Comparison of ENCODE assay signal across 7 cellular contexts in genomic region chr1:41359211-41360073, GRCh38. TPM values are rescaled to one million over a fixed set of nuclear protein-coding genes. Genes with fewer than 3 reads are reported as not detected.
DNase-seq lines count a peak whose midpoint lies in the region; ATAC-seq and TF ChIP-seq lines count a peak whose summit lies in the region.

No MANE protein-coding gene starts in this region.

- no peak for TF ChIP-seq POLR2A in spleen (IDR thresholded peaks at IDR 0.05)

- DNase-seq in GM23338 (ENCODE audit: low spot score) (no peak), activated B cell treated with CpG ODN at 0.5 μM for 24 hours (no peak), spleen (peak; percentile 67)
- no peak for DNase-seq in stimulated activated naive B cell treated with anti-CD40 and anti-IgM and Interleukin-4, amounts not matched to agents 10 μg/mL and 1 μg/mL and 100 μg/mL, for 72 hours

- POLR2A ChIA-PET in activated B cell treated with CpG ODN at 0.5 μM for 24 hours (lab: Charles Lee), result no interaction called here

- H3K9ac ChIP-seq in iPS-15b (ENCODE audit: low read depth, low read length), result no peak overlapping the region

- 0 out of 2 replicates have a peak, but pooled peaks cover 4% of the 10 kb centered on the region for H3F3A ChIP-seq in GM23338 (replicated peaks; ENCODE audit: low read depth)

- H3K27me3 Mint-ChIP-seq in GM23338 (ENCODE audit: insufficient read depth, low read depth, poor library complexity), result peaks cover 37% of the 10 kb centered on the region
- peaks cover 23% of the 10 kb centered on the region for H3K27me3 Mint-ChIP-seq in activated B cell treated with CpG ODN at 0.5 μM for 24 hours
- peaks cover 30 to 34% of the 10 kb centered on the region in 2 donors for H3K27me3 Mint-ChIP-seq in stimulated activated naive B cell treated with anti-CD40 and anti-IgM and Interleukin-4, amounts not matched to agents 10 μg/mL and 1 μg/mL and 100 μg/mL, for 72 hours

- H3K4me2 ChIP-seq in GM23338, result peak overlapping the region; percentile 87

- H3K4me1 ChIP-seq in GM23338 (ENCODE audit: insufficient read depth) (peaks cover 38% of the 10 kb centered on the region), iPS-15b (ENCODE audit: control insufficient read depth, insufficient read depth, low read length) (peaks cover 13% of the 10 kb centered on the region), spleen (peaks cover 11 to 36% (median 24%) of the 10 kb centered on the region in 6 donors)

- H3K27ac Mint-ChIP-seq in GM23338, result no peak overlapping the region
- H3K27ac Mint-ChIP-seq in activated B cell treated with CpG ODN at 0.5 μM for 24 hours, result no peak overlapping the region
- H3K27ac Mint-ChIP-seq in stimulated activated naive B cell treated with anti-CD40 and anti-IgM and Interleukin-4, amounts not matched to agents 10 μg/mL and 1 μg/mL and 100 μg/mL, for 72 hours, result no peak overlapping the region

- no peaks in the 10 kb centered on the region for H3K9me2 ChIP-seq in GM23338 (ENCODE audit: insufficient read depth)

- peak overlapping the region; percentile 72; the same call in 2 of the 3 replicates for H3K4me3 Mint-ChIP-seq in GM23338
- peak overlapping the region; percentile 22 for H3K4me3 Mint-ChIP-seq in activated B cell treated with CpG ODN at 0.5 μM for 24 hours
- H3K4me3 Mint-ChIP-seq in stimulated activated naive B cell treated with anti-CD40 and anti-IgM and Interleukin-4, amounts not matched to agents 10 μg/mL and 1 μg/mL and 100 μg/mL, for 72 hours, result no peak overlapping the region

- ATAC-seq in GM23338 (no peak), activated B cell treated with CpG ODN at 0.5 μM for 24 hours (ENCODE audit: low read depth) (no peak), HG02588 (IDR thresholded peaks at IDR 0.05; ENCODE audit: unreplicated experiment) (no peak), GM21367 (IDR thresholded peaks at IDR 0.05; ENCODE audit: unreplicated experiment) (no peak)
- ATAC-seq in stimulated activated naive B cell treated with anti-CD40 and anti-IgM and Interleukin-4, amounts not matched to agents 10 μg/mL and 1 μg/mL and 100 μg/mL, for 72 hours (replicated peaks), result no peak

- H3K36me3 Mint-ChIP-seq in GM23338 (ENCODE audit: low read depth), result no peaks in the 10 kb centered on the region; the same call in 2 of the 3 replicates
- H3K36me3 Mint-ChIP-seq in activated B cell treated with CpG ODN at 0.5 μM for 24 hours (ENCODE audit: low read depth), result no peaks in the 10 kb centered on the region
- H3K36me3 Mint-ChIP-seq in stimulated activated naive B cell treated with anti-CD40 and anti-IgM and Interleukin-4, amounts not matched to agents 10 μg/mL and 1 μg/mL and 100 μg/mL, for 72 hours, result no peaks in the 10 kb centered on the region

- H3K4me1 Mint-ChIP-seq in GM23338, result peaks cover 43% of the 10 kb centered on the region
- H3K4me1 Mint-ChIP-seq in activated B cell treated with CpG ODN at 0.5 μM for 24 hours, result peaks cover 20% of the 10 kb centered on the region
- H3K4me1 Mint-ChIP-seq in stimulated activated naive B cell treated with anti-CD40 and anti-IgM and Interleukin-4, amounts not matched to agents 10 μg/mL and 1 μg/mL and 100 μg/mL, for 72 hours, result peaks cover 13 to 25% of the 10 kb centered on the region in 2 donors

- H3K27me3 ChIP-seq in GM23338 (ENCODE audit: insufficient read depth) (peaks cover 43% of the 10 kb centered on the region), iPS-15b (ENCODE audit: control insufficient read depth, insufficient read depth, low read length) (peaks cover 56% of the 10 kb centered on the region), spleen (replicated peaks in 1 of 7) (peaks cover 0 to 61% (median 20%) of the 10 kb centered on the region in 7 donors)

- H3K79me2 ChIP-seq in GM23338 (replicated peaks; ENCODE audit: insufficient read depth), result no peaks in the 10 kb centered on the region

- H3K36me3 ChIP-seq in GM23338 (ENCODE audit: insufficient read depth), result no peaks in the 10 kb centered on the region
- H3K36me3 ChIP-seq in iPS-15b (ENCODE audit: control insufficient read depth, insufficient read depth, low read length), result no peaks in the 10 kb centered on the region
- no peaks in the 10 kb centered on the region for H3K36me3 ChIP-seq in spleen

- H3K27ac ChIP-seq in GM23338 (ENCODE audit: low read depth) (no peak overlapping the region), spleen (no peak overlapping the region)

- TF ChIP-seq CTCF in GM23338 (conservative IDR thresholded peaks at IDR 0.05; ENCODE audit: low read depth in 2 of 2), result no peak
- TF ChIP-seq CTCF in activated B cell treated with CpG ODN at 0.5 μM for 24 hours (IDR thresholded peaks at IDR 0.05), result no peak
- no peak for TF ChIP-seq CTCF in spleen (IDR thresholded peaks at IDR 0.05 in 8 of 11, conservative IDR thresholded peaks at IDR 0.05 in 3 of 11)

- WGBS in spleen, 5 donors, result 85 to 97% (median 92%) methylated on average over 5 to 10 of the region's 10 CpGs

- CTCF ChIA-PET in activated B cell treated with CpG ODN at 0.5 μM for 24 hours (lab: Charles Lee), result no interaction called here

- no peaks in the 10 kb centered on the region; the same call in 1 of the 2 replicates for H4K20me1 ChIP-seq in GM23338 (replicated peaks; ENCODE audit: insufficient read depth)

- H3K4me3 ChIP-seq in GM23338 (peak overlapping the region; percentile 63), iPS-15b (ENCODE audit: low read depth, low read length) (peak overlapping the region; percentile 76), spleen (no peak overlapping the region)

- intact Hi-C loops in activated B cell treated with CpG ODN at 0.5 μM for 24 hours (cut with micrococcal nuclease), result loop anchor here (2.0 to 10.0 kb wide), 3 partner anchors 57 to 1575 kb away; no protein-coding TSS in a partner anchor
- intact Hi-C loops in spleen (cut with DNase I; ENCODE audit: low total_unique reads), result no loop called here

- H3K9me3 Mint-ChIP-seq in GM23338 (no peaks in the 10 kb centered on the region; the same call in 2 of the 3 replicates), activated B cell treated with CpG ODN at 0.5 μM for 24 hours (no peaks in the 10 kb centered on the region)
- H3K9me3 Mint-ChIP-seq in stimulated activated naive B cell treated with anti-CD40 and anti-IgM and Interleukin-4, amounts not matched to agents 10 μg/mL and 1 μg/mL and 100 μg/mL, for 72 hours, result no peaks in the 10 kb centered on the region

- H3K9me3 ChIP-seq in iPS-15b (ENCODE audit: control insufficient read depth, insufficient read depth, low read length) (no peaks in the 10 kb centered on the region), spleen (no peaks in the 10 kb centered on the region)

- peak overlapping the region; percentile 77; the same call in 1 of the 2 replicates for H2AFZ ChIP-seq in GM23338

TF ChIP-seq in GM23338, 12 proteins besides CTCF, POLR2A, EP300 and RAD21:
- TF ChIP-seq ETS1 (IDR thresholded peaks at IDR 0.05), result no peak
- TF ChIP-seq CREB1 (CRISPR knock-in tag; IDR thresholded peaks at IDR 0.05; ENCODE audit: low read depth), result no peak
- TF ChIP-seq ZNF331 (CRISPR knock-in tag; IDR thresholded peaks at IDR 0.05; ENCODE audit: low read depth), result no peak
- TF ChIP-seq EZH2 (IDR thresholded peaks at IDR 0.05; ENCODE audit: low read depth, unreplicated experiment), result no peak
- no peak for TF ChIP-seq JUNB (IDR thresholded peaks at IDR 0.05; ENCODE audit: unreplicated experiment)
- no peak for TF ChIP-seq ZNF114 (CRISPR knock-in tag; IDR thresholded peaks at IDR 0.05)
- no peak for TF ChIP-seq REST (IDR thresholded peaks at IDR 0.05; ENCODE audit: unreplicated experiment)

RNA-seq across cellular contexts. Expression of gene FOXO6, which starts 1.8 kb away (rescaled TPM):
- total RNA-seq in GM23338 (2014; rRNA removed; shearing (Covaris generic)), result 4.2 and 4.5 TPM in 2 replicates
- polyA plus RNA-seq in GM23338 (2016; fragmentation: Nextera tagmentation; extraction: Ambion mirVana) (0.66 and 0.68 TPM in 2 replicates), spleen (under 1 TPM; 0.14 to 0.20 (median 0.19) TPM)
- total RNA-seq in activated B cell treated with CpG ODN at 0.5 μM for 24 hours (0.12 and 0.55 TPM in 2 replicates), spleen (1 to 10 TPM in 2 of 7 donors, under 1 TPM in 4, not detected in 1; 0.26 to 1.6 (median 0.41) TPM)

Comparison
In these comparisons a context has a peak if more than half of its experiments do, and no peak if none do; other contexts are left out.
1. H3K4me3 ChIP-seq: peak in GM23338 (single experiment) and iPS-15b (single experiment); none in spleen (0 of 8).
2. H3K4me3 Mint-ChIP-seq: peak in GM23338 (single experiment) and activated B cell treated with CpG ODN at 0.5 μM for 24 hours (single experiment); none in stimulated activated naive B cell treated with anti-CD40 and anti-IgM and Interleukin-4, amounts not matched to agents 10 μg/mL and 1 μg/mL and 100 μg/mL, for 72 hours (0 of 2).